ENCODE assay signal across 21 cellular contexts in the genomic region with DNA sequence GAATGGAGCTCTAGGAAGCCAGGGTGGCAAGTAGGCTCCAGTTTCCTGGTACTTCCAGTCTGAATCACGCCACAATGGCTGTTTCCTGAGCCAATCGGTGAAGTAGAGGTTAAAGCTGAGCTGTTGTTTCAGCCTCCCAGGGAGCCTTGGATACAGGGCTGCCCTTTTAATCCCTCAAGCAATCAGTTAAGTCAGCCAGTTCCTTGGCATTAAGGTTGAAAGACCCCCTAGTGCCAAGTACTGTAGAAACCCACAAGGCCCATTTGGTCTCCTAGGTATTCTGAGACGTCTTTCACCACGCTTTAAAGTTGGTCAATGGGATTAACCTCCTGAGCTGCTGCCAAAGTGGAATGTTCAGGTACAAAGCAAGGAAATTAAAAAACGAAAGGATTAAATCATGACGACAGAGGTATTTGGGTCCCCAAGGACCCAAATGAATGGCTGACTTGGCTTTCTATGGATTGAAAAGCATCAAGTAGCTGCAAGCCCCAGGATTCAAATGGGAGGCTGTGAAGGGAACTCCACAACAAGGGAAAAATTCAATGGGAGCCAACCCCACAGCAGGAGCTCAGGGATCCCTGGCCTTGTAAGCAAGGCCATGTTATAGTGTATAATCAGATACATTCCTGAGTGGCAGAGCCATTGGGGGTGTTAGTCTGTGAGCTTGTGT.
DNase-seq lines count a peak whose midpoint lies in the region; ATAC-seq and TF ChIP-seq lines count a peak whose summit lies in the region.
"Had no signal": no experiment of that assay in that cellular context is flagged by ENCODE, and none has a peak within 500 bp of the region (broad histone marks: within the 10 kb centered on the region; RNA-seq: fewer than 3 reads in every experiment).

No MANE protein-coding gene starts in this region.

- peak; percentile 16 for DNase-seq in brain microvascular endothelial cell
- peak; percentile 42 for DNase-seq in kidney tubule cell (ENCODE audit: low spot score)
- peak; percentile 71 for DNase-seq in retinal pigment epithelial cell (ENCODE audit: low read depth)
- no peak for DNase-seq in activated gamma-delta T cell (lab: John Stamatoyannopoulos, UW)
- no peak for DNase-seq in DMS79 (lab: John Stamatoyannopoulos, UW)
- DNase-seq: CD4-positive, alpha-beta memory T cell; DMS 273 treated with DMSO at 0.1 percent for 48 hours; HFFc6; KBM-7; naive thymus-derived CD8-positive, alpha-beta T cell; NCI-H1436 treated with DMSO at 0.1 percent for 48 hours; NCI-H774; Right ventricle myocardium superior; uterus had no signal

- H3K4me1 ChIP-seq in HUES64 (ENCODE audit: insufficient read depth, low read length) = peaks cover 17% of the 10 kb centered on the region
- H3K4me1 ChIP-seq: ascending aorta, gastroesophageal sphincter, suprapubic skin, uterus had no signal

- H3K27me3 ChIP-seq in HUES64 (ENCODE audit: insufficient read depth, low read length) = no peaks in the 10 kb centered on the region
- H3K27me3 ChIP-seq in brain microvascular endothelial cell (replicated peaks) = no peaks in the 10 kb centered on the region
- H3K27me3 ChIP-seq: ascending aorta, gastroesophageal sphincter, suprapubic skin, uterus had no signal

- 0 out of 2 replicates have a peak overlapping the region, but pooled peaks have one; percentile 25 for H3K9ac ChIP-seq in HUES64 (ENCODE audit: low read depth, low read length)

- 35% methylated on average over 6 of the region's 6 CpGs for WGBS in HUES64

- H3K4me3 ChIP-seq in HUES64 (ENCODE audit: low read length) (no peak overlapping the region), brain microvascular endothelial cell (ENCODE audit: low read depth, low read length) (no peak overlapping the region), retinal pigment epithelial cell (ENCODE audit: low read length) (no peak overlapping the region)
- H3K4me3 ChIP-seq: ascending aorta, gastroesophageal sphincter, suprapubic skin, uterus had no signal

- TF ChIP-seq CTCF in brain microvascular endothelial cell (IDR thresholded peaks at IDR 0.05; ENCODE audit: low read depth, low read length, missing control alignments) = no peak
- no peak for TF ChIP-seq CTCF in retinal pigment epithelial cell (conservative IDR thresholded peaks at IDR 0.05; ENCODE audit: low read depth, low read length)

- no peaks in the 10 kb centered on the region for H3K9me3 ChIP-seq in HUES64 (ENCODE audit: insufficient read depth, low read depth, low read length)
- H3K9me3 ChIP-seq: ascending aorta, gastroesophageal sphincter, suprapubic skin, uterus had no signal

- H3K27ac ChIP-seq in HUES64 (ENCODE audit: low read depth, low read length) (peak overlapping the region; percentile 68), brain microvascular endothelial cell (no peak overlapping the region)
- H3K27ac ChIP-seq: ascending aorta, suprapubic skin, uterus had no signal

- H3K36me3 ChIP-seq in HUES64 (ENCODE audit: insufficient read depth, low read length) = no peaks in the 10 kb centered on the region
- no peaks in the 10 kb centered on the region for H3K36me3 ChIP-seq in brain microvascular endothelial cell (replicated peaks)
- H3K36me3 ChIP-seq: ascending aorta, suprapubic skin, uterus had no signal

- no peak for ATAC-seq in GM21423 (IDR thresholded peaks at IDR 0.05; ENCODE audit: unreplicated experiment)
- ATAC-seq: activated naive CD4-positive, alpha-beta T cell treated with anti-CD3 and anti-CD28 coated beads, Interleukin-2, amount 50 U/mL, for 72 hours; gastroesophageal sphincter; naive thymus-derived CD8-positive, alpha-beta T cell; stimulated activated effector memory CD8-positive, alpha-beta T cell treated with anti-CD3 and anti-CD28 coated beads, Interleukin-12 subunit alpha, Interleukin-12 subunit beta, amount 100 ng/mL, for 72 hours had no signal

- in situ Hi-C loops in brain microvascular endothelial cell (cut with HindIII; ENCODE audit: low pct_ligation_motif_present, low sequenced_read_pairs) = no loop called here

Comparison
In these comparisons a context has a peak if more than half of its experiments do, and no peak if none do; other contexts are left out.
1. DNase-seq: peak in brain microvascular endothelial cell (single experiment), kidney tubule cell (single experiment) and retinal pigment epithelial cell (single experiment); none in activated gamma-delta T cell (single experiment) and DMS79 (single experiment).